Comparison of ENCODE assay signal across 22 cellular contexts in the genomic region with DNA sequence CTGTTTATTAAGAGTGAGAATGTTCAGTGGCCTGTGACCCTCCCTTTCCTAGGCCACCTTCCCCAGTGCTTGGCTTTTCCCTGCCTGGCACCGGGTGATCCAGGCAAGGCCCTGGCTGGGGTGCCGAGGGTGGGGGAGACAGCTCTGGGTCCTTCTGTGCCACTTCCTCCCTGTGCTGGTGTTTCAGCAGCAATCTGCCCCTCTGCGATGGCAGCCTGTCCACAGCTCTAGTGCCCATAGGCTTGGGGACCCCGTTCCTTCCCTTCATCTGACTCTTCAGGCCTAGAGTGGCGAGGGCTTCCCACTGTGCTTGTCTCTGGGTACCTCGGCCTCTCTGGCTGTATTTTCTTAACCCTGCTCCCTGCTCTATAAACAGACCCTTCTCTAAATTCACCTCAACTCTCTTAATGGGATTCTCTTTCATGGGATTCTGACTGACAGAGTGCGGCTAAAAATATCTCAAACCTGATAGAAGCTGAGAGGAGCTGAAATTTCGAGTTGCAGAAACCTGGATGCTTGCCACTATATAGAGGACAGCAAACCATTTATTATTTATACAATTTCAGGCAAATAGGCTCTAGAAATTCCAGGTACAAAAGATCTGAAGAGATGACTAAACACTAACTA.
DNase-seq lines count a peak whose midpoint lies in the region; ATAC-seq, FAIRE-seq and TF ChIP-seq lines count a peak whose summit lies in the region.
"Had no signal": no experiment of that assay in that cellular context is flagged by ENCODE, and none has a peak within 500 bp of the region (broad histone marks: within the 10 kb centered on the region; RNA-seq: fewer than 3 reads in every experiment).

No MANE protein-coding gene starts in this region.

- no peaks in the 10 kb centered on the region for H3K9me2 ChIP-seq in OCI-LY1 (ENCODE audit: low read depth, low read length)

- H3K79me2 ChIP-seq in OCI-LY1 (ENCODE audit: insufficient read depth, low read length), result no peaks in the 10 kb centered on the region

- POLR2A ChIA-PET in activated CD4-positive, alpha-beta T cell treated with anti-CD3 and anti-CD28 coated beads, Interleukin-2, amount 10 ng/mL, durations not matched to agents 7 days and 5 days (lab: Charles Lee), result no interaction called here

- H3K36me3 ChIP-seq in OCI-LY1 (ENCODE audit: insufficient read depth, low read length), result peaks cover 7% of the 10 kb centered on the region
- H3K36me3 ChIP-seq: BLaER1 treated with 17β-estradiol and CSF1 and Interleukin-3, amounts not matched to agents 10 nM and 100 nM; lower lobe of right lung; ovary; vagina had no signal

- ATAC-seq in left ventricle myocardium superior (peak; percentile 68), HG02885 (IDR thresholded peaks at IDR 0.05; ENCODE audit: poor library complexity, unreplicated experiment) (no peak), foreskin keratinocyte (no peak)
- ATAC-seq: sciatic nerve had no signal

- intact Hi-C loops in activated CD4-positive, alpha-beta T cell treated with anti-CD3 and anti-CD28 coated beads, Interleukin-2, amount 10 ng/mL, durations not matched to agents 24 days and 14 days (cut with micrococcal nuclease), result no loop called here
- intact Hi-C loops in left ventricle myocardium superior (cut with micrococcal nuclease), result loop anchor here (10.0 kb wide), 1 partner anchor 719 kb away; no protein-coding TSS in a partner anchor

- no peak overlapping the region for H3K27ac Mint-ChIP-seq in activated CD4-positive, alpha-beta T cell treated with anti-CD3 and anti-CD28 coated beads, Interleukin-2, amount 10 ng/mL, durations not matched to agents 24 days and 14 days
- H3K27ac Mint-ChIP-seq in activated CD4-positive, alpha-beta T cell treated with anti-CD3 and anti-CD28 coated beads, Interleukin-2, amount 10 ng/mL, durations not matched to agents 7 days and 5 days, result no peak overlapping the region
- H3K27ac Mint-ChIP-seq: activated naive CD8-positive, alpha-beta T cell treated with anti-CD3 and anti-CD28 coated beads, Interleukin-2, amount 10 ng/mL, durations not matched to agents 7 days and 5 days; activated T-helper 2 cell treated with anti-CD3 and anti-CD28 coated beads, Interferon-gamma antibody, Interleukin-2, Interleukin-4, amounts not matched to agents 10 μg/mL and 5 μg/mL and 100 μg/mL, durations not matched to agents 14 hours and 24 hours and 36 hours had no signal

- H3K4me2 ChIP-seq in OCI-LY1 (ENCODE audit: low read length), result no peak overlapping the region
- H3K4me2 ChIP-seq: BLaER1 treated with 17β-estradiol and CSF1 and Interleukin-3, amounts not matched to agents 10 nM and 100 nM had no signal

- H2AFZ ChIP-seq in OCI-LY1 (ENCODE audit: low read length), result no peak overlapping the region

- H3K4me1 ChIP-seq in OCI-LY1 (ENCODE audit: insufficient read depth, low read length, severe bottlenecking) (peaks cover 24% of the 10 kb centered on the region), foreskin keratinocyte (no peaks in the 10 kb centered on the region)
- H3K4me1 ChIP-seq: BLaER1 treated with 17β-estradiol and CSF1 and Interleukin-3, amounts not matched to agents 10 nM and 100 nM; lower lobe of right lung; vagina had no signal

- peaks cover 3% of the 10 kb centered on the region for H3K4me1 Mint-ChIP-seq in activated CD4-positive, alpha-beta T cell treated with anti-CD3 and anti-CD28 coated beads, Interleukin-2, amount 10 ng/mL, durations not matched to agents 24 days and 14 days
- H3K4me1 Mint-ChIP-seq in activated CD4-positive, alpha-beta T cell treated with anti-CD3 and anti-CD28 coated beads, Interleukin-2, amount 10 ng/mL, durations not matched to agents 7 days and 5 days, result peaks cover 4% of the 10 kb centered on the region

- CTCF ChIA-PET in activated CD4-positive, alpha-beta T cell treated with anti-CD3 and anti-CD28 coated beads, Interleukin-2, amount 10 ng/mL, durations not matched to agents 7 days and 5 days (lab: Charles Lee), result interaction anchor here (2.7 kb wide), 1 partner anchor 223 kb away, joined by 13 read pairs; no protein-coding TSS in a partner anchor

- no peaks in the 10 kb centered on the region for H3K27me3 ChIP-seq in OCI-LY1 (ENCODE audit: insufficient read depth, low read length)
- H3K27me3 ChIP-seq in foreskin keratinocyte, result no peaks in the 10 kb centered on the region
- H3K27me3 ChIP-seq: BLaER1 treated with 17β-estradiol and CSF1 and Interleukin-3, amounts not matched to agents 10 nM and 100 nM; ovary; vagina had no signal

- no peak overlapping the region for H3K4me3 Mint-ChIP-seq in activated CD4-positive, alpha-beta T cell treated with anti-CD3 and anti-CD28 coated beads, Interleukin-2, amount 10 ng/mL, durations not matched to agents 24 days and 14 days
- no peak overlapping the region for H3K4me3 Mint-ChIP-seq in activated CD4-positive, alpha-beta T cell treated with anti-CD3 and anti-CD28 coated beads, Interleukin-2, amount 10 ng/mL, durations not matched to agents 7 days and 5 days
- H3K4me3 Mint-ChIP-seq: activated naive CD8-positive, alpha-beta T cell treated with anti-CD3 and anti-CD28 coated beads, Interleukin-2, amount 10 ng/mL, durations not matched to agents 7 days and 5 days had no signal

- H3K27ac ChIP-seq in OCI-LY1 (ENCODE audit: low read depth, low read length, poor library complexity, severe bottlenecking) (peak overlapping the region; percentile 43), foreskin keratinocyte (no peak overlapping the region)
- H3K27ac ChIP-seq: BLaER1 treated with 17β-estradiol and CSF1 and Interleukin-3, amounts not matched to agents 10 nM and 100 nM; lower lobe of right lung; ovary; vagina had no signal

- H4K20me1 ChIP-seq in OCI-LY1 (ENCODE audit: insufficient read depth, low read length), result no peaks in the 10 kb centered on the region
- H4K20me1 ChIP-seq: BLaER1 treated with 17β-estradiol and CSF1 and Interleukin-3, amounts not matched to agents 10 nM and 100 nM had no signal

- FAIRE-seq in urothelium cell line (lab: Jason Lieb, UNC), result peak; percentile 93
- FAIRE-seq: endometrium, TTC549 had no signal

- no peak overlapping the region for H3K4me3 ChIP-seq in OCI-LY1 (ENCODE audit: low read depth, low read length, poor library complexity, severe bottlenecking)
- H3K4me3 ChIP-seq: BLaER1 treated with 17β-estradiol and CSF1 and Interleukin-3, amounts not matched to agents 10 nM and 100 nM; lower lobe of right lung; ovary; vagina had no signal

- no peaks in the 10 kb centered on the region; the same call in 1 of the 2 replicates for H3F3A ChIP-seq in OCI-LY1 (ENCODE audit: insufficient read depth, low read length)

- H3K36me3 Mint-ChIP-seq in activated CD4-positive, alpha-beta T cell treated with anti-CD3 and anti-CD28 coated beads, Interleukin-2, amount 10 ng/mL, durations not matched to agents 24 days and 14 days (ENCODE audit: low read depth), result no peaks in the 10 kb centered on the region
- no peaks in the 10 kb centered on the region for H3K36me3 Mint-ChIP-seq in activated CD4-positive, alpha-beta T cell treated with anti-CD3 and anti-CD28 coated beads, Interleukin-2, amount 10 ng/mL, durations not matched to agents 7 days and 5 days (ENCODE audit: low read depth)
- H3K36me3 Mint-ChIP-seq: activated naive CD8-positive, alpha-beta T cell treated with anti-CD3 and anti-CD28 coated beads, Interleukin-2, amount 10 ng/mL, durations not matched to agents 7 days and 5 days had no signal

- no peaks in the 10 kb centered on the region for H3K9me3 ChIP-seq in OCI-LY1 (ENCODE audit: low read length)
- H3K9me3 ChIP-seq: BLaER1 treated with 17β-estradiol and CSF1 and Interleukin-3, amounts not matched to agents 10 nM and 100 nM; lower lobe of right lung; ovary; vagina had no signal

- H3K9ac ChIP-seq in OCI-LY1 (ENCODE audit: low read length), result no peak overlapping the region
- H3K9ac ChIP-seq: BLaER1 treated with 17β-estradiol and CSF1 and Interleukin-3, amounts not matched to agents 10 nM and 100 nM had no signal

- peak; percentile 14 for DNase-seq in activated CD4-positive, alpha-beta T cell treated with anti-CD3 and anti-CD28 coated beads, Interleukin-2, amount 10 ng/mL, durations not matched to agents 24 days and 14 days
- no peak for DNase-seq in activated CD4-positive, alpha-beta T cell treated with anti-CD3 and anti-CD28 coated beads, Interleukin-2, amount 10 ng/mL, durations not matched to agents 7 days and 5 days
- DNase-seq in left ventricle myocardium superior (no peak), urothelium cell line (ENCODE audit: low spot score) (no peak), NCI-H146 (lab: John Stamatoyannopoulos, UW) (no peak), foreskin keratinocyte (no peak)
- DNase-seq: activated CD4-positive, alpha-beta T cell treated with anti-CD3 and anti-CD28 coated beads for 4 hours; activated naive CD8-positive, alpha-beta T cell treated with anti-CD3 and anti-CD28 coated beads, Interleukin-2, amount 10 ng/mL, durations not matched to agents 7 days and 5 days; cortex of kidney; head of caudate nucleus; lower lobe of right lung; NCI-H1436 treated with DMSO at 0.1 percent for 48 hours; ovary; stimulated activated CD4-positive, alpha-beta T cell treated with anti-CD3 and anti-CD28 coated beads, Interleukin-15, amount 100 ng/mL, for 24 hours had no signal

- peaks cover 13% of the 10 kb centered on the region for H3K27me3 Mint-ChIP-seq in activated CD4-positive, alpha-beta T cell treated with anti-CD3 and anti-CD28 coated beads, Interleukin-2, amount 10 ng/mL, durations not matched to agents 24 days and 14 days
- peaks cover 8% of the 10 kb centered on the region for H3K27me3 Mint-ChIP-seq in activated CD4-positive, alpha-beta T cell treated with anti-CD3 and anti-CD28 coated beads, Interleukin-2, amount 10 ng/mL, durations not matched to agents 7 days and 5 days

- no peak for TF ChIP-seq CTCF in OCI-LY1 (IDR thresholded peaks at IDR 0.05; ENCODE audit: low read length)
- no peak for TF ChIP-seq CTCF in foreskin keratinocyte (conservative IDR thresholded peaks at IDR 0.05)

- H3K9me3 Mint-ChIP-seq in activated CD4-positive, alpha-beta T cell treated with anti-CD3 and anti-CD28 coated beads, Interleukin-2, amount 10 ng/mL, durations not matched to agents 24 days and 14 days, result no peaks in the 10 kb centered on the region
- H3K9me3 Mint-ChIP-seq in activated CD4-positive, alpha-beta T cell treated with anti-CD3 and anti-CD28 coated beads, Interleukin-2, amount 10 ng/mL, durations not matched to agents 7 days and 5 days, result no peaks in the 10 kb centered on the region
- H3K9me3 Mint-ChIP-seq: activated naive CD8-positive, alpha-beta T cell treated with anti-CD3 and anti-CD28 coated beads, Interleukin-2, amount 10 ng/mL, durations not matched to agents 7 days and 5 days; activated T-helper 2 cell treated with anti-CD3 and anti-CD28 coated beads, Interferon-gamma antibody, Interleukin-2, Interleukin-4, amounts not matched to agents 10 μg/mL and 5 μg/mL and 100 μg/mL, durations not matched to agents 14 hours and 24 hours and 36 hours had no signal
